ENCODE assay signal across 16 cellular contexts in the genomic region with DNA sequence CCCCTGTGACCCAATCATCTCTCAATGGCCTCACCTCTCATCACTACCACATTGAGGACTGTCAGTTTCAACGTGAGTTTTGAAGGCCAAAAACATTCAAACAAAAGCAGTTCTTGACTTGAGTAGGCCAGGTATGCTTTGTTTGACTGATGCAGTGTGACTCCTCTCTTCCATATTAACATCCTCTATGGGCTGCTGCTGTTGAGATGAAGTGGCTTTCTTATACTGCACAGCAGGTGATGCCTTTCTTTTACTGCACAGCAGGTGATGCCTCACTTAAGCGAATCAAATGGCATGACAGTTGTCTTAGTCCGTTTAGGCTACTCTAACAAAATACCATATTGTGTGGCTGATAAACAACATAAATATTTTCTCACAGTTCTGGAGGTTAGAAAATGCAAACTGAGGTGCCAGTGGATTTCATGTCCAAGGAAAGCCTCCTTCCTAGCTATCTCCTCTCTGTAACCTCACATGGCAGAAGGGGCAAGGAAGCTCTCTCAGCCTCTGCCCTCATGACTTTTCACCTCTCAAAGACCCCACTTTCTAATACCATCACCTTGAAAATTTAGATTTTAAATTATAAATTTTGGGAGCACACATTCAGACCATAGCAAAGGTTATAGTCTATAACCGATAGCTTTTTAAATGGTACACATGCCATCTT.
"Had no signal": no experiment of that assay in that cellular context is flagged by ENCODE, and none has a peak within 500 bp of the region (broad histone marks: within the 10 kb centered on the region; RNA-seq: fewer than 3 reads in every experiment).

No MANE protein-coding gene starts in this region.

- H3K4me3 ChIP-seq: hepatocyte, mucosa of descending colon, thyroid gland, vagina had no signal

- H3K36me3 ChIP-seq: thyroid gland, vagina had no signal

- H3K27ac ChIP-seq: hepatocyte, thyroid gland, vagina had no signal

- H3K4me1 ChIP-seq: thyroid gland, vagina had no signal

- H3K27me3 ChIP-seq: hepatocyte, thyroid gland, vagina had no signal

- DNase-seq: activated CD4-positive, alpha-beta T cell treated with anti-CD3 and anti-CD28 coated beads for 1 hour; activated CD4-positive, alpha-beta T cell treated with anti-CD3 and anti-CD28 coated beads, Interleukin-2, amount 50 U/mL, for 48 hours; activated effector memory CD4-positive, alpha-beta T cell treated with anti-CD3 and anti-CD28 coated beads, Interleukin-2, amount 50 U/mL, for 16 hours; activated T-cell treated with anti-CD3 and anti-CD28 coated beads, Interleukin-2, amount 50 U/mL, for 4 hours; amniotic stem cell; erythroblast; left colon; mucosa of descending colon; naive thymus-derived CD8-positive, alpha-beta T cell; nucleus accumbens; right cardiac atrium; small intestine; thyroid gland had no signal

- H3K9me3 ChIP-seq: thyroid gland, vagina had no signal

- ATAC-seq: activated naive CD4-positive, alpha-beta T cell treated with anti-CD3 and anti-CD28 coated beads, Interleukin-2, amount 50 U/mL, for 72 hours; activated T-cell treated with anti-CD3 and anti-CD28 coated beads, Interleukin-2, amount 50 U/mL, for 4 hours; left colon; mucosa of descending colon; naive thymus-derived CD8-positive, alpha-beta T cell; right cardiac atrium had no signal
